ENCODE assay signal across 8 cellular contexts in genomic region chr2:159209341-159210306, GRCh38.
A peak's percentile ranks its signal among the peaks of the same experiment; 100 is the strongest.
DNase-seq lines count a peak whose midpoint lies in the region; ATAC-seq, FAIRE-seq and TF ChIP-seq lines count a peak whose summit lies in the region.

No MANE protein-coding gene starts in this region.

- H3K4me1 ChIP-seq in DND-41 (ENCODE audit: insufficient read depth, low read length): peaks cover 10% of the 10 kb centered on the region

- peaks cover 11% of the 10 kb centered on the region for H3K36me3 ChIP-seq in DND-41 (ENCODE audit: insufficient read depth, low read length)

- H4K20me1 ChIP-seq in DND-41 (ENCODE audit: insufficient read depth, low read length): no peaks in the 10 kb centered on the region

- H3K9me3 ChIP-seq in DND-41 (ENCODE audit: insufficient read depth, low read length, severe bottlenecking) (no peaks in the 10 kb centered on the region), T-helper 17 cell (ENCODE audit: control insufficient read depth, low read length, poor library complexity, severe bottlenecking) (no peaks in the 10 kb centered on the region)

- H2AFZ ChIP-seq in DND-41 (ENCODE audit: low read depth, low read length): no peak overlapping the region

- peak; percentile 95 for ATAC-seq in DND-41 (ENCODE audit: insufficient read depth, low read depth)
- ATAC-seq in GM21529 (IDR thresholded peaks at IDR 0.05; ENCODE audit: unreplicated experiment): peak; percentile 68
- ATAC-seq in T-helper 17 cell: peak; percentile 97
- peak; percentile 86 for ATAC-seq in memory B cell (ENCODE audit: low read depth)
- no peak for ATAC-seq in GM19023 (IDR thresholded peaks at IDR 0.05; ENCODE audit: unreplicated experiment)
- no peak for ATAC-seq in HG02870 (IDR thresholded peaks at IDR 0.05; ENCODE audit: unreplicated experiment)

- no peak overlapping the region for H3K4me3 ChIP-seq in DND-41 (ENCODE audit: low read depth in 1 of 2, low read length in 2 of 2)

- TF ChIP-seq CTCF in DND-41 (IDR thresholded peaks at IDR 0.05; ENCODE audit: borderline replicate concordance, extremely low read depth, low read length, poor library complexity, severe bottlenecking): no peak

- peaks cover 14% of the 10 kb centered on the region for H3K4me1 Mint-ChIP-seq in T-helper 17 cell
- H3K4me1 Mint-ChIP-seq in memory B cell: peaks cover 13% of the 10 kb centered on the region

- H3K9ac ChIP-seq in DND-41 (ENCODE audit: low read depth, low read length): no peak overlapping the region

- H3K79me2 ChIP-seq in DND-41 (ENCODE audit: insufficient read depth, low read length): no peaks in the 10 kb centered on the region

- no peaks in the 10 kb centered on the region for H3K9me3 Mint-ChIP-seq in memory B cell

- DNase-seq in DND-41: peak; percentile 56
- DNase-seq in T-helper 17 cell: no peak
- DNase-seq in memory B cell (ENCODE audit: low spot score in 2 of 2): no peak
- DNase-seq in GM19239 (ENCODE audit: insufficient read length, low spot score): no peak
- DNase-seq in globus pallidus (ENCODE audit: low spot score): no peak

- no peaks in the 10 kb centered on the region for H3K27me3 ChIP-seq in DND-41 (ENCODE audit: insufficient read depth, low read length, poor library complexity)

- H3K27ac Mint-ChIP-seq in T-helper 17 cell (peak overlapping the region; percentile 83), memory B cell (peak overlapping the region; percentile 76)

- H3K4me3 Mint-ChIP-seq in T-helper 17 cell (peak overlapping the region; percentile 66), memory B cell (peak overlapping the region; percentile 40)

- no peak overlapping the region for H3K4me2 ChIP-seq in DND-41 (ENCODE audit: insufficient read depth, low read length)

- FAIRE-seq in GM19239 (lab: Jason Lieb, UNC): no peak

- no peaks in the 10 kb centered on the region for H3K27me3 Mint-ChIP-seq in T-helper 17 cell
- peaks cover 4% of the 10 kb centered on the region for H3K27me3 Mint-ChIP-seq in memory B cell

- H3K27ac ChIP-seq in DND-41 (ENCODE audit: low read length): no peak overlapping the region; the same call in 1 of the 2 replicates

- H3K36me3 Mint-ChIP-seq in T-helper 17 cell (ENCODE audit: low read depth): peaks cover 3% of the 10 kb centered on the region
- H3K36me3 Mint-ChIP-seq in memory B cell: no peaks in the 10 kb centered on the region

Comparison
In these comparisons a context has a peak if more than half of its experiments do, and no peak if none do; other contexts are left out.
1. ATAC-seq: peak in DND-41 (single experiment), GM21529 (single experiment), T-helper 17 cell (single experiment) and memory B cell (single experiment); none in GM19023 (single experiment) and HG02870 (single experiment).